In the genomic region with DNA sequence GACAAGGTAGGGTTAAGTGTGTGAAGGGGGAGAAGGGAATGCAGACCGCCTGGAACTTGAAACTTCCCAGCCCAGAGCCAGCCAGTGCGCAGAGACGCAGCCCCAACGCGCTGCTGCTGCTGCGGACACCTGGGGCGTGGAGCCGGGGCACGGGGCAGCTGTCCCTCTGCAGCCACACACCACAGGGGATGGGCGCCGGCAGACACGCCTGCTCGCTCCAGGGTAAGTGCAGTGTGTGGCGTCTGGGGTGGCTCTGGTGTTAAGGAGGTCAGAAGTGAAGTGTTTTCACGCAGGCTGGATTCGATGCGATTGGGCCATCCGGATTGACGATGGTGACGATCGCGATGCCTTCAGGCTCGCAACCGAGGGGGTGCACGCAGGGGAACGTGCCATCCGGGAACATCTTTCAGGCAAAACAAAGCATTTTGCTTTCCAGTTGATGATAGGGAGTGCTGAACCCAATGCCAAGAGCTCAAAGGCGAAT, we compare ENCODE assay signal across 8 cellular contexts.
A peak's percentile ranks its signal among the peaks of the same experiment; 100 is the strongest.
DNase-seq lines count a peak whose midpoint lies in the region; ATAC-seq and TF ChIP-seq lines count a peak whose summit lies in the region.
"Not testable (repeated sequence)": the region's sequence is repeated elsewhere in the genome, so short reads cannot be mapped to it uniquely, and the experiment has no call there.

No MANE protein-coding gene starts in this region.

- not testable (repeated sequence) for H3K27ac ChIP-seq in HEK293 (ENCODE audit: extremely low read depth, low read depth, low read length); ectodermal cell (ENCODE audit: insufficient read depth, low read depth, low read length, poor library complexity, severe bottlenecking); iPS-20b (ENCODE audit: low read length); upper lobe of right lung

- H3K9ac ChIP-seq in iPS-20b (ENCODE audit: low read depth, low read length), result not testable (repeated sequence)

- intact Hi-C loops in upper lobe of right lung (cut with DNase I), result not testable (repeated sequence)

- H3K9me3 Mint-ChIP-seq in WTC11, result peaks cover 15% of the 10 kb centered on the region
- not testable (repeated sequence) for H3K9me3 Mint-ChIP-seq in nephron

- not testable (repeated sequence) for H3K36me3 ChIP-seq in BJ (ENCODE audit: control insufficient read depth, insufficient read depth, low read length); HEK293 (ENCODE audit: control insufficient read depth in 2 of 2, insufficient read depth in 1 of 2, low read length in 2 of 2); ectodermal cell (ENCODE audit: control insufficient read depth, insufficient read depth, low read length); iPS-20b (ENCODE audit: insufficient read depth, low read depth, low read length); upper lobe of right lung

- TF ChIP-seq CTCF in BJ (IDR thresholded peaks at IDR 0.05; ENCODE audit: insufficient read depth, low read depth, low read length); HEK293 (tag by site-specific recombination; IDR thresholded peaks at IDR 0.05); WTC11 (IDR thresholded peaks at IDR 0.05); nephron (IDR thresholded peaks at IDR 0.05; ENCODE audit: unreplicated experiment in 3 of 3); upper lobe of right lung (IDR thresholded peaks at IDR 0.05): not testable (repeated sequence)

- H3K4me1 Mint-ChIP-seq in WTC11, result not testable (repeated sequence)
- peaks cover 29% of the 10 kb centered on the region for H3K4me1 Mint-ChIP-seq in nephron

- peak overlapping the region; percentile 34; the same call in 1 of the 2 replicates for H3K4me3 Mint-ChIP-seq in WTC11
- H3K4me3 Mint-ChIP-seq in nephron, result peak overlapping the region; percentile 69 to 84 (median 79)

- H3K36me3 Mint-ChIP-seq in WTC11; nephron (ENCODE audit: low read depth): not testable (repeated sequence)

- not testable (repeated sequence) for H3K9me3 ChIP-seq in HEK293 (ENCODE audit: control insufficient read depth, insufficient read depth, low read depth, low read length); ectodermal cell (ENCODE audit: control insufficient read depth, low read length); iPS-20b (ENCODE audit: insufficient read depth, low read depth, low read length); upper lobe of right lung

- H3K27me3 ChIP-seq in BJ (ENCODE audit: control insufficient read depth, insufficient read depth, low read length), result peaks cover 15% of the 10 kb centered on the region
- not testable (repeated sequence) for H3K27me3 ChIP-seq in ectodermal cell (ENCODE audit: control insufficient read depth, insufficient read depth, low read length, poor library complexity, severe bottlenecking); iPS-20b (ENCODE audit: insufficient read depth, low read length)
- H3K27me3 ChIP-seq in upper lobe of right lung, result peaks cover 10% of the 10 kb centered on the region

- not testable (repeated sequence) for H3K4me1 ChIP-seq in HEK293 (ENCODE audit: control insufficient read depth, insufficient read depth, low read length); ectodermal cell (ENCODE audit: control insufficient read depth, insufficient read depth, low read length); iPS-20b (ENCODE audit: insufficient read depth, low read length); upper lobe of right lung

- POLR2A ChIA-PET in BJ (lab: Charles Lee); HEK293 (lab: Yijun Ruan, JAX); WTC11 (lab: Charles Lee): not testable (repeated sequence)

- WGBS in ectodermal cell, 2 experiments, result 35 to 36% methylated on average over 26 to 28 of the region's 28 CpGs

- CTCF ChIA-PET in BJ (lab: Yijun Ruan, JAX), result not testable (repeated sequence)
- CTCF ChIA-PET in HEK293 (lab: Yijun Ruan, JAX), result interaction anchor here (0.6 kb wide), 1 partner anchor 18 kb away, joined by 5 read pairs; no protein-coding TSS in a partner anchor
- CTCF ChIA-PET in WTC11 (lab: Charles Lee), result interaction anchor here (0.7 kb wide), 1 partner anchor 388 kb away, joined by 3 read pairs; no protein-coding TSS in a partner anchor

- H3K4me3 ChIP-seq in BJ (ENCODE audit: low read depth, low read length), result 0 out of 2 replicates have a peak overlapping the region, but pooled peaks have one; percentile 4
- not testable (repeated sequence) for H3K4me3 ChIP-seq in HEK293 (ENCODE audit: low read depth, low read length); upper lobe of right lung
- H3K4me3 ChIP-seq in ectodermal cell (ENCODE audit: insufficient read depth, low read depth, low read length), result peak overlapping the region; percentile 16
- H3K4me3 ChIP-seq in iPS-20b (ENCODE audit: low read length), result peak overlapping the region; percentile 46; the same call in 1 of the 2 replicates

- not testable (repeated sequence) for ATAC-seq in WTC11
- peak; percentile 20 for ATAC-seq in upper lobe of right lung

- DNase-seq in BJ (ENCODE audit: low read depth); WTC11 (ENCODE audit: low spot score); upper lobe of right lung: not testable (repeated sequence)
- DNase-seq in NCI-H2227 (lab: John Stamatoyannopoulos, UW; ENCODE audit: unreplicated experiment), result peak; percentile 2

- H3K27me3 Mint-ChIP-seq in WTC11 (ENCODE audit: low read depth), result not testable (repeated sequence)
- peaks cover 61% of the 10 kb centered on the region for H3K27me3 Mint-ChIP-seq in nephron (ENCODE audit: low read depth)

- H3K27ac Mint-ChIP-seq in WTC11, result not testable (repeated sequence)
- peak overlapping the region in 1 of 3 experiments; percentile 56 for H3K27ac Mint-ChIP-seq in nephron

TF ChIP-seq in HEK293, 187 proteins besides CTCF, POLR2A, EP300 and RAD21 (continues in another document):
- TF ChIP-seq, protein P1, sequence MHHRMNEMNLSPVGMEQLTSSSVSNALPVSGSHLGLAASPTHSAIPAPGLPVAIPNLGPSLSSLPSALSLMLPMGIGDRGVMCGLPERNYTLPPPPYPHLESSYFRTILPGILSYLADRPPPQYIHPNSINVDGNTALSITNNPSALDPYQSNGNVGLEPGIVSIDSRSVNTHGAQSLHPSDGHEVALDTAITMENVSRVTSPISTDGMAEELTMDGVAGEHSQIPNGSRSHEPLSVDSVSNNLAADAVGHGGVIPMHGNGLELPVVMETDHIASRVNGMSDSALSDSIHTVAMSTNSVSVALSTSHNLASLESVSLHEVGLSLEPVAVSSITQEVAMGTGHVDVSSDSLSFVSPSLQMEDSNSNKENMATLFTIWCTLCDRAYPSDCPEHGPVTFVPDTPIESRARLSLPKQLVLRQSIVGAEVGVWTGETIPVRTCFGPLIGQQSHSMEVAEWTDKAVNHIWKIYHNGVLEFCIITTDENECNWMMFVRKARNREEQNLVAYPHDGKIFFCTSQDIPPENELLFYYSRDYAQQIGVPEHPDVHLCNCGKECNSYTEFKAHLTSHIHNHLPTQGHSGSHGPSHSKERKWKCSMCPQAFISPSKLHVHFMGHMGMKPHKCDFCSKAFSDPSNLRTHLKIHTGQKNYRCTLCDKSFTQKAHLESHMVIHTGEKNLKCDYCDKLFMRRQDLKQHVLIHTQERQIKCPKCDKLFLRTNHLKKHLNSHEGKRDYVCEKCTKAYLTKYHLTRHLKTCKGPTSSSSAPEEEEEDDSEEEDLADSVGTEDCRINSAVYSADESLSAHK (tag by site-specific recombination; IDR thresholded peaks at IDR 0.05), result 0 out of 2 replicates have a peak, but pooled peaks have one; percentile 30
- TF ChIP-seq ZNF335 (tag by site-specific recombination; conservative IDR thresholded peaks at IDR 0.05) (peak; percentile 55), ZIC2 (tag by site-specific recombination; IDR thresholded peaks at IDR 0.05) (peak; percentile 60), ZBTB17 (tag by site-specific recombination; IDR thresholded peaks at IDR 0.05) (peak; percentile 91), GLIS1 (tag by site-specific recombination; IDR thresholded peaks at IDR 0.05) (peak; percentile 28), GLIS2 (tag by site-specific recombination; IDR thresholded peaks at IDR 0.05) (peak; percentile 24; the same call in 1 of the 2 replicates)
